In the genomic region with DNA sequence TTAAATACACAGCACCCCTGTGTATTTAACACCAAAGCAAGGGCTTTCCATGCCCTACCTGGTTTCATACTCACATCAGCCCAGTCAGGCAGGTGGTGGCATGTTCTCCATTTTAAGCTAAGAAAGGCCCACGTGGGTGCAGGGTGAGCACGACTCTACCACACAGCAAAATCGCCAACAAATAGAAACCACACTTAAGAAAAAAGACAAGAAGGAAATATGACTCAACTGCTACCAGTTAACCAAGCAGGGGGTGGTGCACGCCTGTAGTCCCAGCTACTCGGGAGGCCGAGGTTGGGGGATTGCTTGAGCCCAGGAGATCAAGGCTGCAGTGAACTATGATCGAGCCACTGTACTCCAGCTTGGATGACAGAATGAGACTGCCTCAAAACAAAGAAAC, we compare ENCODE assay signal across 11 cellular contexts. TPM values are rescaled to one million over a fixed set of nuclear protein-coding genes. Genes with fewer than 3 reads are reported as not detected.
DNase-seq lines count a peak whose midpoint lies in the region; ATAC-seq lines count a peak whose summit lies in the region.
"Had no signal": no experiment of that assay in that cellular context is flagged by ENCODE, and none has a peak within 500 bp of the region (broad histone marks: within the 10 kb centered on the region; RNA-seq: fewer than 3 reads in every experiment).

No MANE protein-coding gene starts in this region.

- peak; percentile 50 for DNase-seq in activated CD4-positive, alpha-beta T cell treated with anti-CD3 and anti-CD28 coated beads for 48 hours
- DNase-seq in activated CD4-positive, alpha-beta T cell treated with anti-CD3 and anti-CD28 coated beads, Interleukin-2, amount 50 U/mL, for 1 hour: no peak
- no peak for DNase-seq in T-helper 2 cell treated with Interferon-gamma antibody and Interleukin-4, amounts not matched to agents 5 μg/mL and 100 μg/mL, for 36 hours (ENCODE audit: low spot score)
- peak; percentile 7 to 13 for DNase-seq in stimulated activated CD8-positive, alpha-beta memory T cell treated with anti-CD3 and anti-CD28 coated beads, Interleukin-2, amount 100 ng/mL, for 48 hours (ENCODE audit: low read depth in 2 of 2)
- DNase-seq in ecto neural progenitor cell (ENCODE audit: low spot score): no peak
- DNase-seq: GDM1, NCI-H1436 treated with DMSO at 0.1 percent for 48 hours, occipital lobe had no signal

- peaks cover 16% of the 10 kb centered on the region for H3K4me1 Mint-ChIP-seq in T-helper 2 cell treated with Interferon-gamma antibody and Interleukin-4, amounts not matched to agents 5 μg/mL and 100 μg/mL, for 36 hours (ENCODE audit: low read depth)

- no peak for ATAC-seq in GM18861 (IDR thresholded peaks at IDR 0.05; ENCODE audit: unreplicated experiment)
- ATAC-seq in HG03521 (IDR thresholded peaks at IDR 0.05; ENCODE audit: unreplicated experiment): no peak

- H3K36me3 ChIP-seq in esophagus (ENCODE audit: control insufficient read depth in 2 of 2, insufficient read depth in 2 of 2, low read length in 1 of 2): peaks cover 3 to 4% of the 10 kb centered on the region in 2 donors

- H3K4me1 ChIP-seq in esophagus (ENCODE audit: control insufficient read depth in 2 of 2, insufficient read depth in 2 of 2, low read length in 1 of 2): peaks cover 3 to 4% of the 10 kb centered on the region in 2 donors

- no peak overlapping the region for H3K4me3 Mint-ChIP-seq in T-helper 2 cell treated with Interferon-gamma antibody and Interleukin-4, amounts not matched to agents 5 μg/mL and 100 μg/mL, for 36 hours

- H3K27ac Mint-ChIP-seq in T-helper 2 cell treated with Interferon-gamma antibody and Interleukin-4, amounts not matched to agents 5 μg/mL and 100 μg/mL, for 36 hours: peak overlapping the region; percentile 8

- H3K4me3 ChIP-seq in esophagus (ENCODE audit: low read depth in 1 of 2, low read length in 2 of 2): no peak overlapping the region

- H3K36me3 Mint-ChIP-seq in T-helper 2 cell treated with Interferon-gamma antibody and Interleukin-4, amounts not matched to agents 5 μg/mL and 100 μg/mL, for 36 hours (ENCODE audit: low read depth): peaks cover 8% of the 10 kb centered on the region

- H3K27me3 ChIP-seq in esophagus (ENCODE audit: control insufficient read depth in 1 of 2, insufficient read depth in 2 of 2, low read length in 2 of 2): no peaks in the 10 kb centered on the region

- no peaks in the 10 kb centered on the region for H3K9me3 Mint-ChIP-seq in T-helper 2 cell treated with Interferon-gamma antibody and Interleukin-4, amounts not matched to agents 5 μg/mL and 100 μg/mL, for 36 hours

- H3K27me3 Mint-ChIP-seq in T-helper 2 cell treated with Interferon-gamma antibody and Interleukin-4, amounts not matched to agents 5 μg/mL and 100 μg/mL, for 36 hours (ENCODE audit: low read depth): no peaks in the 10 kb centered on the region

- 55 to 60% methylated on average over 7 of the region's 7 CpGs for WGBS in esophagus, 2 donors

- H3K9me3 ChIP-seq in esophagus (ENCODE audit: control insufficient read depth in 2 of 2, insufficient read depth in 1 of 2, low read depth in 1 of 2, low read length in 1 of 2): no peaks in the 10 kb centered on the region

- peak overlapping the region; percentile 8 to 34 for H3K27ac ChIP-seq in esophagus (ENCODE audit: low read depth in 2 of 2, low read length in 1 of 2)

RNA-seq across cellular contexts. Expression of a gene that starts 35.2 kb away (rescaled TPM):
- polyA plus RNA-seq in esophagus: 10 to 100 TPM; 19.7 to 21.5 TPM

RNA-seq across cellular contexts. Expression of a gene that starts 42.5 kb away (rescaled TPM):
- polyA plus RNA-seq in esophagus: 10 to 100 TPM in 1 of 2 donors, 1 to 10 TPM in 1; 7.6 to 12.6 TPM

Comparison
In these comparisons a context has a peak if more than half of its experiments do, and no peak if none do; other contexts are left out.
1. DNase-seq: peak in activated CD4-positive, alpha-beta T cell treated with anti-CD3 and anti-CD28 coated beads for 48 hours (single experiment) and stimulated activated CD8-positive, alpha-beta memory T cell treated with anti-CD3 and anti-CD28 coated beads, Interleukin-2, amount 100 ng/mL, for 48 hours (2 of 2); none in activated CD4-positive, alpha-beta T cell treated with anti-CD3 and anti-CD28 coated beads, Interleukin-2, amount 50 U/mL, for 1 hour (single experiment), T-helper 2 cell treated with Interferon-gamma antibody and Interleukin-4, amounts not matched to agents 5 μg/mL and 100 μg/mL, for 36 hours (single experiment) and ecto neural progenitor cell (single experiment).